15 cellular contexts compared by ENCODE assay signal in the genomic region with DNA sequence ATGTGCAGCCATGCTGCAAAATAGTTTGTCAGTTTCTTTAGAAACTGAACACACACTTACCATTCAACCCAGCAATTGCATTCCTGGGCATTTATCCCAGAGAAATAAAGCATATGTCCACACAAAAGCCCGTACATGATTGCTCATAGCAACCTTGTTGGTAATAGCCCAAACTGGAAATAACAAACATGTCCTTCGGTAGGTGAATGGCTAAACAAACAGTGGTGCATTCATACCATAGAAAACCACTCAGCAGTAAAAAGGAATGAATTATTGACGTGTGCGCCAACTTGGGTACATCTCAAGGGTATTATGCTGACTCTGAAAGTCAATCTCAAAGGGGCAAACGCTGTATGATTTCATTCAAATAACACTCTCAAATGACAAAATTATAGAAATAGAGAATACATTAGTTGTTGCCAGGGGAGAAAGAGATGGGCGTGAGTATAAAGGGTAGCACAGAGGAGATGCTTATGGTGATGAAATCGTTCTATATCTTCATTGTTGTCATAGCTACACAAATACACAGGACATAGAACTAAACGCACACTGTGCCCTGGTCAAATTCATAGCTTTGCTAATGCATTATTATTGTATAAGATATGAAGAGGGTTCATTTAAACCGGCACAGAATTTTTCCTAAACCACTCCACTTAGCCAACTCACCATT. TPM values are rescaled to one million over a fixed set of nuclear protein-coding genes. Genes with fewer than 3 reads are reported as not detected.
DNase-seq lines count a peak whose midpoint lies in the region; ATAC-seq and TF ChIP-seq lines count a peak whose summit lies in the region.
"Had no signal": no experiment of that assay in that cellular context is flagged by ENCODE, and none has a peak within 500 bp of the region (broad histone marks: within the 10 kb centered on the region; RNA-seq: fewer than 3 reads in every experiment).

No MANE protein-coding gene starts in this region.

- H3K4me1 ChIP-seq in RWPE2 (ENCODE audit: insufficient read depth, poor library complexity, severe bottlenecking) (peaks cover 3% of the 10 kb centered on the region), prostate gland (replicated peaks) (no peaks in the 10 kb centered on the region), neural progenitor cell (peaks cover 3% of the 10 kb centered on the region)

- peak; percentile 90 for ATAC-seq in RWPE2 (ENCODE audit: low read depth)
- no peak for ATAC-seq in HG03520 (IDR thresholded peaks at IDR 0.05; ENCODE audit: unreplicated experiment)
- ATAC-seq: activated CD4-positive, alpha-beta T cell treated with anti-CD3 and anti-CD28 coated beads for 36 hours; stimulated activated naive CD8-positive, alpha-beta T cell treated with anti-CD3 and anti-CD28 coated beads, Interleukin-15, amount 100 ng/mL, for 72 hours had no signal

- H3K4me1 Mint-ChIP-seq in neural progenitor cell = peaks cover 18% of the 10 kb centered on the region
- H3K4me1 Mint-ChIP-seq: activated CD4-positive, alpha-beta T cell treated with anti-CD3 and anti-CD28 coated beads for 36 hours; activated naive CD8-positive, alpha-beta T cell treated with anti-CD3 and anti-CD28 coated beads, Interleukin-2, amount 10 ng/mL, durations not matched to agents 7 days and 5 days; CD4-positive, alpha-beta memory T cell; stimulated activated naive CD8-positive, alpha-beta T cell treated with anti-CD3 and anti-CD28 coated beads, Interleukin-15, amount 100 ng/mL, for 72 hours had no signal

- intact Hi-C loops in prostate gland (cut with DNase I) = no loop called here

- no peak overlapping the region for H3K27ac ChIP-seq in RWPE2 (ENCODE audit: poor library complexity, severe bottlenecking)
- H3K27ac ChIP-seq in prostate gland = no peak overlapping the region
- no peak overlapping the region for H3K27ac ChIP-seq in neural progenitor cell
- H3K27ac ChIP-seq: neutrophil had no signal

- H3K36me3 ChIP-seq in RWPE2 (ENCODE audit: low read depth) (no peaks in the 10 kb centered on the region), prostate gland (no peaks in the 10 kb centered on the region), neural progenitor cell (no peaks in the 10 kb centered on the region)
- H3K36me3 ChIP-seq: neutrophil had no signal

- H3K4me3 ChIP-seq in RWPE2 (ENCODE audit: severe bottlenecking) (no peak overlapping the region), prostate gland (no peak overlapping the region), neural progenitor cell (no peak overlapping the region)

- H3K4me2 ChIP-seq in neural progenitor cell = no peak overlapping the region

- H3K27me3 Mint-ChIP-seq in neural progenitor cell (ENCODE audit: insufficient read depth, low read depth) = peaks cover 6% of the 10 kb centered on the region

- H3K27me3 ChIP-seq in RWPE2 (ENCODE audit: insufficient read depth, poor library complexity, severe bottlenecking) = no peaks in the 10 kb centered on the region
- no peaks in the 10 kb centered on the region for H3K27me3 ChIP-seq in prostate gland (replicated peaks; ENCODE audit: insufficient read depth)
- H3K27me3 ChIP-seq in neural progenitor cell = no peaks in the 10 kb centered on the region

- TF ChIP-seq CTCF in RWPE2 (IDR thresholded peaks at IDR 0.05; ENCODE audit: poor library complexity, severe bottlenecking) = no peak
- no peak for TF ChIP-seq CTCF in prostate gland (IDR thresholded peaks at IDR 0.05)
- no peak for TF ChIP-seq CTCF in neural progenitor cell (IDR thresholded peaks at IDR 0.05)

- no peak overlapping the region for H3K9ac ChIP-seq in neural progenitor cell

- TF ChIP-seq POLR2A in prostate gland (IDR thresholded peaks at IDR 0.05) = no peak

- H2AFZ ChIP-seq in neural progenitor cell (replicated peaks) = no peak overlapping the region

- H3F3A ChIP-seq in neural progenitor cell (ENCODE audit: low read depth) = no peaks in the 10 kb centered on the region

- H3K36me3 Mint-ChIP-seq in neural progenitor cell = no peaks in the 10 kb centered on the region
- H3K36me3 Mint-ChIP-seq: activated naive CD8-positive, alpha-beta T cell treated with anti-CD3 and anti-CD28 coated beads, Interleukin-2, amount 10 ng/mL, durations not matched to agents 7 days and 5 days; CD4-positive, alpha-beta memory T cell had no signal

- H3K27ac Mint-ChIP-seq in neural progenitor cell = no peak overlapping the region
- H3K27ac Mint-ChIP-seq: activated CD4-positive, alpha-beta T cell treated with anti-CD3 and anti-CD28 coated beads for 36 hours; activated naive CD8-positive, alpha-beta T cell treated with anti-CD3 and anti-CD28 coated beads, Interleukin-2, amount 10 ng/mL, durations not matched to agents 7 days and 5 days; CD4-positive, alpha-beta memory T cell; stimulated activated naive CD8-positive, alpha-beta T cell treated with anti-CD3 and anti-CD28 coated beads, Interleukin-15, amount 100 ng/mL, for 72 hours had no signal

- H3K79me2 ChIP-seq in neural progenitor cell (ENCODE audit: low read depth) = no peaks in the 10 kb centered on the region

- H3K9me3 ChIP-seq in RWPE2 (ENCODE audit: severe bottlenecking) (no peaks in the 10 kb centered on the region), prostate gland (no peaks in the 10 kb centered on the region), neural progenitor cell (ENCODE audit: low read depth) (no peaks in the 10 kb centered on the region)
- H3K9me3 ChIP-seq: neutrophil had no signal

- H4K20me1 ChIP-seq in neural progenitor cell (ENCODE audit: low read depth) = no peaks in the 10 kb centered on the region

- H3K9me3 Mint-ChIP-seq in neural progenitor cell = no peaks in the 10 kb centered on the region
- H3K9me3 Mint-ChIP-seq: activated naive CD8-positive, alpha-beta T cell treated with anti-CD3 and anti-CD28 coated beads, Interleukin-2, amount 10 ng/mL, durations not matched to agents 7 days and 5 days; stimulated activated naive CD8-positive, alpha-beta T cell treated with anti-CD3 and anti-CD28 coated beads, Interleukin-15, amount 100 ng/mL, for 72 hours had no signal

- DNase-seq in Daoy (ENCODE audit: low read depth) = peak; percentile 78
- peak; percentile 45 to 82 for DNase-seq in NCI-H187 (lab: John Stamatoyannopoulos, UW)
- DNase-seq in RWPE2 (ENCODE audit: low spot score) = no peak
- DNase-seq in prostate gland (ENCODE audit: low spot score) = peak; percentile 28
- no peak for DNase-seq in glomerular visceral epithelial cell (ENCODE audit: extremely low spot score)
- no peak for DNase-seq in neural progenitor cell (ENCODE audit: low spot score)
- DNase-seq: activated CD4-positive, alpha-beta T cell treated with anti-CD3 and anti-CD28 coated beads for 36 hours; activated naive CD8-positive, alpha-beta T cell treated with anti-CD3 and anti-CD28 coated beads, Interleukin-2, amount 10 ng/mL, durations not matched to agents 7 days and 5 days; CD4-positive, alpha-beta memory T cell; cortex of kidney; OCI-M1; stimulated activated naive CD8-positive, alpha-beta T cell treated with anti-CD3 and anti-CD28 coated beads, Interleukin-15, amount 100 ng/mL, for 72 hours had no signal

- H3K4me3 Mint-ChIP-seq in neural progenitor cell = no peak overlapping the region
- H3K4me3 Mint-ChIP-seq: activated CD4-positive, alpha-beta T cell treated with anti-CD3 and anti-CD28 coated beads for 36 hours; activated naive CD8-positive, alpha-beta T cell treated with anti-CD3 and anti-CD28 coated beads, Interleukin-2, amount 10 ng/mL, durations not matched to agents 7 days and 5 days; CD4-positive, alpha-beta memory T cell; stimulated activated naive CD8-positive, alpha-beta T cell treated with anti-CD3 and anti-CD28 coated beads, Interleukin-15, amount 100 ng/mL, for 72 hours had no signal

- 43% methylated on average over 9 of the region's 9 CpGs for WGBS in prostate gland

RNA-seq across cellular contexts. Expression of a gene that starts 58.2 kb away (rescaled TPM):
- 0.06 TPM in 2 replicates for total RNA-seq in Daoy (2014; rRNA removed; shearing (Covaris generic))
- total RNA-seq in prostate gland (under 1 TPM; 0.28 to 0.77 TPM), neural progenitor cell (ENCODE audit: low replicate concordance) (0.09 TPM in 1 of 2 replicates, not detected in the other)
- total RNA-seq: activated CD4-positive, alpha-beta T cell treated with anti-CD3 and anti-CD28 coated beads for 36 hours; activated naive CD8-positive, alpha-beta T cell treated with anti-CD3 and anti-CD28 coated beads, Interleukin-2, amount 10 ng/mL, durations not matched to agents 7 days and 5 days; CD4-positive, alpha-beta memory T cell; skeletal muscle tissue had no signal

Comparison
In these comparisons a context has a peak if more than half of its experiments do, and no peak if none do; other contexts are left out.
1. DNase-seq: peak in Daoy (single experiment), NCI-H187 (2 of 2) and prostate gland (single experiment); none in RWPE2 (single experiment), glomerular visceral epithelial cell (single experiment) and neural progenitor cell (single experiment).